ENCODE assay signal across 19 cellular contexts in the genomic region with DNA sequence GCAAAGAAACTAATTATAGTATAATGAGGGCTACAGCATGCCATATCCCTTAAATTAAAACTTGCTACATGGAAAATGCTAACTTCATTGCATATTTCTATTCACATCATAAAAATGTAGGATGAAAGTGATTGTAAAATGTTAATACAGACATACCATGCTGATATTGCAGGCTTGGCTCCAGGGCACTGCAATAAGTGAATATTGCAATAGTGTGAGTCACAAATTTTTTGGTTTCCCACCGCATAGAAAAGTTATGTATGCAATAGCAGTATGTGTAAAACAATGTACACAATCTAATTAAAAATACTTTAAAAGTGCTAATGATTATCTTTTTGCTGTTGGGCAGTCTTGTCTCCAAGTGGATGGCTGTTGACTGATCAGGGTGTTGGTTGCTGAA.
"Had no signal": no experiment of that assay in that cellular context is flagged by ENCODE, and none has a peak within 500 bp of the region (broad histone marks: within the 10 kb centered on the region; RNA-seq: fewer than 3 reads in every experiment).

No MANE protein-coding gene starts in this region.

- H3K4me1 ChIP-seq: heart right ventricle, left lung, lower lobe of right lung, psoas muscle, right lobe of liver, spleen, tibial nerve had no signal

- ATAC-seq: heart right ventricle; left lung; lower lobe of right lung; psoas muscle; right lobe of liver; stimulated activated memory B cell treated with anti-CD40 and anti-IgM and Interleukin-4, amounts not matched to agents 10 μg/mL and 1 μg/mL and 100 μg/mL, for 72 hours had no signal

- H3K27me3 ChIP-seq: left lung, right lobe of liver, tibial nerve had no signal

- H3K36me3 ChIP-seq: heart right ventricle, left lung, lower lobe of right lung, right lobe of liver, spleen, tibial nerve had no signal

- H3K4me3 ChIP-seq: coronary artery, heart right ventricle, left lung, lower lobe of right lung, psoas muscle, right lobe of liver, spleen, tibial nerve had no signal

- DNase-seq: effector CD4-positive, alpha-beta T cell; endodermal cell; erythroblast; heart right ventricle; hypothalamus; left lung; lower lobe of right lung; mesendoderm; naive B cell; psoas muscle; retina; right lobe of liver; spleen; stimulated activated CD4-positive, alpha-beta T cell treated with anti-CD3 and anti-CD28 coated beads, Interleukin-15, amount 100 ng/mL, for 24 hours; stimulated activated CD4-positive, alpha-beta T cell treated with anti-CD3 and anti-CD28 coated beads, Interleukin-1b, Interleukin-23, amount 100 ng/mL, for 48 hours; stimulated activated CD4-positive, alpha-beta T cell treated with anti-CD3 and anti-CD28 coated beads, Interleukin-4, amount 100 ng/mL, for 24 hours had no signal

- H3K9me3 ChIP-seq: heart right ventricle, left lung, lower lobe of right lung, psoas muscle, right lobe of liver, spleen, tibial nerve had no signal

- H3K27ac ChIP-seq: coronary artery, heart right ventricle, left lung, lower lobe of right lung, psoas muscle, right lobe of liver, spleen, tibial nerve had no signal
